ENCODE assay signal across 8 cellular contexts in the genomic region with DNA sequence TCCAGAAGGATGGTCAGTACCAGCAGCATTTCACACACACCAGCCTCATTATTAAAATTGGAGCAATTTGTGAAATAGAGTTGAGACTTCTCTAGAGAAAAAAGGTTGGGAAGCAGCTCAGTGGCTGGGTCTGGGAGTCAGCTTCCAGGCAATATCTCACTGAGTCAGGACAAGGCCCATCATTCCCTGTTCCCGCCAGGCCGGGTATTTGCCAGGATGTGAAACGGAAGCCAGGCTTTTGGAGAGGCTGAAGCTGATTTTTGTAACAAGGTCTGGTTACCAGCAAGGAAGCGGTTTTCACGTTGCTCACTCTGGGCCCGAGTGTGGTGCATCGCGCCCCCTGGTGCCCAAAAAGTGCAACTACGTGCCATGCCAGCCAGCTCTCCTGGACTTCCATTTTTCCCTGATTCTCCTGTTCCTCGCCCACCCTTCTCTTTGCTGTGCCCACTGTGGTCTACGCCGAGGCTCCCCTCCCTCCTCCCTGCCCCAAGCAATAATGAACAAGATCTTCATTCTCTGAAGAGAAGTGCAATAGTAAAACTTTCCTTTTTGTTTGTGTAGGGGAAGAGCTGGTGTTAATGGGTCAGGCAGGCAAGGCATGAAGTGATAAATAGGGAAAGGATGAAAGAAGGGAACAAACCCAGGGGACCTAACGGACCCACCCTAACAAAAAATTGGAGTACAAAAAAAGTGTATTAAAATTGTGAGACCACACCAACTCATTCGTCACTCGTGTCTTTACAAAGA.
DNase-seq lines count a peak whose midpoint lies in the region; ATAC-seq and TF ChIP-seq lines count a peak whose summit lies in the region.

No MANE protein-coding gene starts in this region.

- H3K4me3 Mint-ChIP-seq in CD14-positive monocyte, result peak overlapping the region in 1 of 2 donors; percentile 90

- TF ChIP-seq CTCF in CD14-positive monocyte (IDR thresholded peaks at IDR 0.05) (peak; percentile 97), LNCaP clone FGC (IDR thresholded peaks at IDR 0.05; ENCODE audit: control insufficient read depth, extremely low read depth, insufficient read depth) (peak; percentile 94), RWPE1 (conservative IDR thresholded peaks at IDR 0.05; ENCODE audit: low read depth) (peak; percentile 95), foreskin fibroblast (IDR thresholded peaks at IDR 0.05; ENCODE audit: low read depth, low read length) (peak; percentile 89)

- CTCF ChIA-PET in RWPE1 (lab: Yijun Ruan, JAX), result interaction anchor here (0.6 to 3.4 kb wide), 48 partner anchors 9 to 1458 kb away, joined by 3 to 79 read pairs (median 4); partner anchors contain the start of gene AKAP12

- H3K27ac Mint-ChIP-seq in CD14-positive monocyte, result no peak overlapping the region

- H3K27ac ChIP-seq in RWPE1, result no peak overlapping the region

- peak; percentile 69 for ATAC-seq in GM21381 (IDR thresholded peaks at IDR 0.05; ENCODE audit: unreplicated experiment)

- no peak overlapping the region for H3K4me3 ChIP-seq in LNCaP clone FGC (ENCODE audit: low read depth, low read length)
- peak overlapping the region in 1 of 2 donors; percentile 90 for H3K4me3 ChIP-seq in foreskin fibroblast (ENCODE audit: low read depth in 1 of 2, low read length in 2 of 2)

- intact Hi-C loops in CD14-positive monocyte (cut with micrococcal nuclease), result loop anchor here in 1 of 2 donors (5.0 kb wide), 1 partner anchor 307 kb away; no protein-coding TSS in a partner anchor

- POLR2A ChIA-PET in RWPE1 (lab: Yijun Ruan, JAX; ENCODE audit: low non-redundant PET), result interaction anchor here (0.5 kb wide), 1 partner anchor 51 kb away, joined by 3 read pairs; no protein-coding TSS in a partner anchor

- H3K36me3 Mint-ChIP-seq in CD14-positive monocyte, result no peaks in the 10 kb centered on the region

- H3K27me3 Mint-ChIP-seq in CD14-positive monocyte (ENCODE audit: low read depth in 3 of 3), result peaks cover 51 to 55% (median 53%) of the 10 kb centered on the region in 3 donors

- peaks cover 17% of the 10 kb centered on the region for H3K4me1 Mint-ChIP-seq in CD14-positive monocyte

- H3K9me3 Mint-ChIP-seq in CD14-positive monocyte, result peaks cover 0 to 7% (median 3%) of the 10 kb centered on the region in 7 donors

- DNase-seq in CD14-positive monocyte (ENCODE audit: low spot score), result peak; percentile 68
- DNase-seq in LNCaP clone FGC (ENCODE audit: low read depth), result no peak
- DNase-seq in RWPE1 (ENCODE audit: low spot score), result peak; percentile 60
- peak; percentile 58 for DNase-seq in activated T-helper 9 cell treated with anti-CD3 and anti-CD28 coated beads, Interleukin-2, amount 50 U/mL, for 16 hours (ENCODE audit: low read depth)
- peak; percentile 90 to 95 for DNase-seq in foreskin fibroblast
- DNase-seq in non-pigmented ciliary epithelial cell (ENCODE audit: low read depth), result peak; percentile 51
- DNase-seq in stromal cell of bone marrow (ENCODE audit: low read depth), result peak; percentile 90
